ENCODE assay signal across 18 cellular contexts in genomic region chr2:196284901-196285589, GRCh38.
DNase-seq lines count a peak whose midpoint lies in the region; ATAC-seq and TF ChIP-seq lines count a peak whose summit lies in the region.
"Had no signal": no experiment of that assay in that cellular context is flagged by ENCODE, and none has a peak within 500 bp of the region (broad histone marks: within the 10 kb centered on the region; RNA-seq: fewer than 3 reads in every experiment).

No MANE protein-coding gene starts in this region.

- TF ChIP-seq CTCF in heart right ventricle (IDR thresholded peaks at IDR 0.05) (no peak), type B pancreatic cell (conservative IDR thresholded peaks at IDR 0.05) (no peak)

- H3K4me1 ChIP-seq in heart right ventricle = peaks cover 5 to 53% (median 32%) of the 10 kb centered on the region in 9 donors
- H3K4me1 ChIP-seq: A549 had no signal

- peak overlapping the region; percentile 55 for H3K4me3 Mint-ChIP-seq in activated CD4-positive, alpha-beta memory T cell treated with anti-CD3 and anti-CD28 coated beads for 36 hours
- H3K4me3 Mint-ChIP-seq in type B pancreatic cell = no peak overlapping the region
- H3K4me3 Mint-ChIP-seq: activated naive CD4-positive, alpha-beta T cell treated with anti-CD3 and anti-CD28 coated beads, Interleukin-2, amount 50 U/mL, for 24 hours; stimulated activated naive B cell treated with anti-CD40 and anti-IgM and Interleukin-4, amounts not matched to agents 10 μg/mL and 1 μg/mL and 100 μg/mL, for 72 hours had no signal

- H3K27me3 Mint-ChIP-seq in activated CD4-positive, alpha-beta memory T cell treated with anti-CD3 and anti-CD28 coated beads for 36 hours = no peaks in the 10 kb centered on the region
- no peaks in the 10 kb centered on the region for H3K27me3 Mint-ChIP-seq in type B pancreatic cell
- H3K27me3 Mint-ChIP-seq: activated naive CD4-positive, alpha-beta T cell treated with anti-CD3 and anti-CD28 coated beads, Interleukin-2, amount 50 U/mL, for 24 hours; stimulated activated naive B cell treated with anti-CD40 and anti-IgM and Interleukin-4, amounts not matched to agents 10 μg/mL and 1 μg/mL and 100 μg/mL, for 72 hours had no signal

- H3K27ac Mint-ChIP-seq in activated CD4-positive, alpha-beta memory T cell treated with anti-CD3 and anti-CD28 coated beads for 36 hours = peak overlapping the region; percentile 47
- H3K27ac Mint-ChIP-seq in type B pancreatic cell = peak overlapping the region; percentile 48
- H3K27ac Mint-ChIP-seq: stimulated activated naive B cell treated with anti-CD40 and anti-IgM and Interleukin-4, amounts not matched to agents 10 μg/mL and 1 μg/mL and 100 μg/mL, for 72 hours had no signal

- POLR2A ChIA-PET in activated CD4-positive, alpha-beta memory T cell treated with anti-CD3 and anti-CD28 coated beads for 36 hours (lab: Charles Lee) = no interaction called here

- ATAC-seq in heart right ventricle = no peak
- ATAC-seq in left cardiac atrium = no peak
- ATAC-seq: A549; stimulated activated naive B cell treated with anti-CD40 and anti-IgM and Interleukin-4, amounts not matched to agents 10 μg/mL and 1 μg/mL and 100 μg/mL, for 72 hours had no signal

- H3K9me3 ChIP-seq in heart right ventricle = no peaks in the 10 kb centered on the region
- H3K9me3 ChIP-seq: A549, heart left ventricle had no signal

- H3K36me3 Mint-ChIP-seq in activated CD4-positive, alpha-beta memory T cell treated with anti-CD3 and anti-CD28 coated beads for 36 hours = peaks cover 3% of the 10 kb centered on the region
- peaks cover 5% of the 10 kb centered on the region for H3K36me3 Mint-ChIP-seq in type B pancreatic cell
- H3K36me3 Mint-ChIP-seq: activated naive CD4-positive, alpha-beta T cell treated with anti-CD3 and anti-CD28 coated beads, Interleukin-2, amount 50 U/mL, for 24 hours; stimulated activated naive B cell treated with anti-CD40 and anti-IgM and Interleukin-4, amounts not matched to agents 10 μg/mL and 1 μg/mL and 100 μg/mL, for 72 hours had no signal

- peaks cover 0 to 18% (median 0%) of the 10 kb centered on the region in 9 donors for H3K36me3 ChIP-seq in heart right ventricle

- DNase-seq in heart right ventricle = no peak
- no peak for DNase-seq in left cardiac atrium
- DNase-seq in activated CD4-positive, alpha-beta memory T cell treated with anti-CD3 and anti-CD28 coated beads for 36 hours = no peak
- DNase-seq in fibroblast of peridontal ligament (ENCODE audit: extremely low read depth) = peak; percentile 82
- DNase-seq in type B pancreatic cell (ENCODE audit: extremely low spot score, unreplicated experiment) = no peak
- DNase-seq in NCI-H1105 (lab: John Stamatoyannopoulos, UW) = no peak
- DNase-seq in NOMO-1 treated with DMSO at 0.1 percent for 48 hours (lab: John Stamatoyannopoulos, UW; ENCODE audit: unreplicated experiment) = no peak
- no peak for DNase-seq in COLO668 (lab: John Stamatoyannopoulos, UW; ENCODE audit: unreplicated experiment)
- DNase-seq: activated CD4-positive, CD25-positive, alpha-beta regulatory T cell treated with anti-CD3 and anti-CD28 coated beads, Interleukin-2, amount 50 U/mL, for 72 hours; caudate nucleus; COR-L47; heart left ventricle; NCI-H1092; NCI-H774; small intestine; stimulated activated naive B cell treated with anti-CD40 and anti-IgM and Interleukin-4, amounts not matched to agents 10 μg/mL and 1 μg/mL and 100 μg/mL, for 72 hours had no signal

- 47 to 60% methylated on average over 4 of the region's 4 CpGs for WGBS in heart right ventricle, 2 donors

- no peak overlapping the region for H3K4me3 ChIP-seq in heart right ventricle
- H3K4me3 ChIP-seq: A549, heart left ventricle had no signal

- H3K27ac ChIP-seq in heart right ventricle = peak overlapping the region in 8 of 10 donors; percentile 14 to 59 (median 50)
- H3K27ac ChIP-seq: A549 had no signal

- H3K4me1 Mint-ChIP-seq in activated CD4-positive, alpha-beta memory T cell treated with anti-CD3 and anti-CD28 coated beads for 36 hours (ENCODE audit: low read depth) = peaks cover 55% of the 10 kb centered on the region
- H3K4me1 Mint-ChIP-seq in type B pancreatic cell (ENCODE audit: unreplicated experiment) = peaks cover 10% of the 10 kb centered on the region

- H3K27me3 ChIP-seq in heart right ventricle = no peaks in the 10 kb centered on the region
- H3K27me3 ChIP-seq: heart left ventricle had no signal

- H3K9me3 Mint-ChIP-seq in activated CD4-positive, alpha-beta memory T cell treated with anti-CD3 and anti-CD28 coated beads for 36 hours = no peaks in the 10 kb centered on the region
- no peaks in the 10 kb centered on the region for H3K9me3 Mint-ChIP-seq in type B pancreatic cell
- H3K9me3 Mint-ChIP-seq: activated naive CD4-positive, alpha-beta T cell treated with anti-CD3 and anti-CD28 coated beads, Interleukin-2, amount 50 U/mL, for 24 hours; stimulated activated naive B cell treated with anti-CD40 and anti-IgM and Interleukin-4, amounts not matched to agents 10 μg/mL and 1 μg/mL and 100 μg/mL, for 72 hours had no signal

- intact Hi-C loops in heart right ventricle (cut with DNase I) = loop anchor here in 2 of 10 donors (10.0 kb wide), 1 partner anchor 210 kb away; no protein-coding TSS in a partner anchor
- intact Hi-C loops in left cardiac atrium (cut with DNase I) = loop anchor here in 1 of 2 donors (10.0 kb wide), 1 partner anchor 110 kb away; the partner anchor contains the start of gene STK17B
- intact Hi-C loops in activated CD4-positive, alpha-beta memory T cell treated with anti-CD3 and anti-CD28 coated beads for 36 hours (cut with micrococcal nuclease) = no loop called here

- CTCF ChIA-PET in activated CD4-positive, alpha-beta memory T cell treated with anti-CD3 and anti-CD28 coated beads for 36 hours (lab: Charles Lee) = interaction anchor here (1.0 to 3.6 kb wide), 5 partner anchors 9 to 466 kb away, joined by 3 to 14 read pairs (median 3); no protein-coding TSS in a partner anchor
